Comparison of ENCODE assay signal across 17 cellular contexts in the genomic region with DNA sequence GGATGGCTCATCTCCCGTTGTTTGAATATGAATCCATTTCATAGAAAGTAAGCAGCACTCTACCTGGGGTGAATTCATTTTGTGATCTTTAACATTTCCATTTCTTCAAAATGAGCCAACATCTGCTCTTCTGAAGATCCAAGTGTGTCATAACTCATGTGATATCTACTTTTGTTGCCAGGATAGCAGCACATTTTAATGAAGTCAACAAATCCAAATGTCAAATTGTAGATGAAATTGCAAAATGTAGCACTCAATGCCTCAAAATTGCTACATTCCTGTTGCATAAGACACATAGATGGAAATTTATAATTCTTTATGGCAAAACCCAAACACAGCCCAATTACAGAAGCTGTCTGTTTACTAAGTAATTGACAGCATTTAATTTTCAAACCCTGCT.
DNase-seq lines count a peak whose midpoint lies in the region; TF ChIP-seq lines count a peak whose summit lies in the region.
"Had no signal": no experiment of that assay in that cellular context is flagged by ENCODE, and none has a peak within 500 bp of the region (broad histone marks: within the 10 kb centered on the region; RNA-seq: fewer than 3 reads in every experiment).

No MANE protein-coding gene starts in this region.

- TF ChIP-seq CTCF in cardiac fibroblast (IDR thresholded peaks at IDR 0.05; ENCODE audit: low read depth, low read length) (no peak), endothelial cell (IDR thresholded peaks at IDR 0.05; ENCODE audit: unreplicated experiment) (no peak)

- no peak overlapping the region for H3K4me3 ChIP-seq in cardiac fibroblast (replicated peaks in 1 of 2; ENCODE audit: low read depth in 2 of 2, low read length in 2 of 2)
- H3K4me3 ChIP-seq: GM12878, GM23248 had no signal

- DNase-seq in GM03348 (ENCODE audit: low spot score) (peak; percentile 9), cardiac fibroblast (ENCODE audit: low read depth in 2 of 2) (peak; percentile 20 to 26), fibroblast of peridontal ligament (ENCODE audit: extremely low read depth) (peak; percentile 67), stromal cell of bone marrow (ENCODE audit: low read depth) (peak; percentile 3), endothelial cell (ENCODE audit: low spot score) (no peak), EL (no peak), SIG-M5 treated with dmso at 0.1 percent for 504 hours (lab: John Stamatoyannopoulos, UW; ENCODE audit: unreplicated experiment) (no peak)
- DNase-seq: ACHN; BE2C; CD4-positive, alpha-beta memory T cell; COR-L47; DMS153; DMS79 treated with DMSO at 0.1 percent for 48 hours; GDM1; GM23248 had no signal

- H3K27ac Mint-ChIP-seq in endothelial cell (ENCODE audit: unreplicated experiment), result no peak overlapping the region
- H3K27ac Mint-ChIP-seq: CD4-positive, alpha-beta memory T cell; IgD-negative memory B cell had no signal

- no peaks in the 10 kb centered on the region for H3K4me1 Mint-ChIP-seq in endothelial cell (ENCODE audit: unreplicated experiment)
- H3K4me1 Mint-ChIP-seq: CD4-positive, alpha-beta memory T cell had no signal

- H3K4me3 Mint-ChIP-seq in endothelial cell (ENCODE audit: unreplicated experiment), result no peak overlapping the region
- H3K4me3 Mint-ChIP-seq: CD4-positive, alpha-beta memory T cell; IgD-negative memory B cell had no signal

- no peaks in the 10 kb centered on the region for H3K36me3 Mint-ChIP-seq in endothelial cell (ENCODE audit: low read depth, unreplicated experiment)
- H3K36me3 Mint-ChIP-seq: CD4-positive, alpha-beta memory T cell; IgD-negative memory B cell had no signal

- H3K9me3 Mint-ChIP-seq in endothelial cell (ENCODE audit: unreplicated experiment), result peaks cover 5% of the 10 kb centered on the region

- H3K27me3 Mint-ChIP-seq in endothelial cell (ENCODE audit: unreplicated experiment), result no peaks in the 10 kb centered on the region
- H3K27me3 Mint-ChIP-seq: IgD-negative memory B cell had no signal

Comparison
In these comparisons a context has a peak if more than half of its experiments do, and no peak if none do; other contexts are left out.
1. DNase-seq: peak in GM03348 (single experiment), cardiac fibroblast (2 of 2), fibroblast of peridontal ligament (single experiment) and stromal cell of bone marrow (single experiment); none in endothelial cell (single experiment), EL (single experiment) and SIG-M5 treated with dmso at 0.1 percent for 504 hours (single experiment).